ENCODE assay signal across 7 cellular contexts in genomic region chr19:49117677-49118564, GRCh38. TPM values are rescaled to one million over a fixed set of nuclear protein-coding genes. Genes with fewer than 3 reads are reported as not detected.
DNase-seq lines count a peak whose midpoint lies in the region; ATAC-seq, FAIRE-seq and TF ChIP-seq lines count a peak whose summit lies in the region.
"Had no signal": no experiment of that assay in that cellular context is flagged by ENCODE, and none has a peak within 500 bp of the region (broad histone marks: within the 10 kb centered on the region; RNA-seq: fewer than 3 reads in every experiment).

No MANE protein-coding gene starts in this region.

- no peaks in the 10 kb centered on the region for H3K9me3 Mint-ChIP-seq in natural killer cell

- peak overlapping the region; percentile 93 to 96 for H3K27ac Mint-ChIP-seq in natural killer cell

- no peak for TF ChIP-seq POLR2A in body of pancreas (IDR thresholded peaks at IDR 0.05)
- TF ChIP-seq POLR2A in GM12892 (IDR thresholded peaks at IDR 0.05; ENCODE audit: low read depth, low read length), result no peak

- H3K4me3 ChIP-seq in GM12875 (ENCODE audit: low read depth, low read length), result peak overlapping the region; percentile 71
- H3K4me3 ChIP-seq in body of pancreas, result no peak overlapping the region

- DNase-seq in body of pancreas, result no peak
- no peak for DNase-seq in natural killer cell
- DNase-seq in GM12892 (ENCODE audit: insufficient read length), result no peak

- H3K9me3 ChIP-seq in body of pancreas, result no peaks in the 10 kb centered on the region

- H3K36me3 ChIP-seq in body of pancreas (replicated peaks in 1 of 2; ENCODE audit: insufficient read depth in 1 of 2, low read depth in 2 of 2), result no peaks in the 10 kb centered on the region

- peak overlapping the region; percentile 97 to 100 (median 99) for H3K27ac ChIP-seq in body of pancreas

- ATAC-seq in body of pancreas (no peak), natural killer cell (no peak), HG03097 (IDR thresholded peaks at IDR 0.05; ENCODE audit: low FRiP score, unreplicated experiment) (no peak), GM21515 (IDR thresholded peaks at IDR 0.05; ENCODE audit: unreplicated experiment) (no peak)

- FAIRE-seq in GM12892 (lab: Jason Lieb, UNC), result no peak
- FAIRE-seq: endometrium had no signal

- no peaks in the 10 kb centered on the region for H3K36me3 Mint-ChIP-seq in natural killer cell

- TF ChIP-seq CTCF in GM12875 (IDR thresholded peaks at IDR 0.05; ENCODE audit: borderline replicate concordance, insufficient read depth, low read depth, low read length) (no peak), body of pancreas (IDR thresholded peaks at IDR 0.05) (no peak), natural killer cell (IDR thresholded peaks at IDR 0.05) (no peak)

- intact Hi-C loops in body of pancreas (cut with DNase I) (no loop called here), natural killer cell (cut with micrococcal nuclease) (no loop called here)

- peaks cover 36% of the 10 kb centered on the region for H3K4me1 ChIP-seq in body of pancreas

- H3K4me3 Mint-ChIP-seq in natural killer cell, result peak overlapping the region; percentile 88

- H3K4me1 Mint-ChIP-seq in natural killer cell, result peaks cover 24 to 60% of the 10 kb centered on the region in 2 donors

- H3K27me3 ChIP-seq in body of pancreas, result no peaks in the 10 kb centered on the region

- peaks cover 0 to 8% of the 10 kb centered on the region in 2 donors for H3K27me3 Mint-ChIP-seq in natural killer cell (ENCODE audit: low read depth in 2 of 2)

- 50 to 60% methylated on average over 21 to 24 of the region's 26 CpGs for WGBS in body of pancreas, 2 donors

RNA-seq across cellular contexts. Expression of gene C19orf73, which starts 1.0 kb away (rescaled TPM):
- 1 to 10 TPM in 1 of 2 donors, not detected in 1; 2.3 TPM for total RNA-seq in body of pancreas
- total RNA-seq in natural killer cell, result 1 to 10 TPM; 2.3 to 2.7 (median 2.7) TPM
- not detected for polyA plus RNA-seq in GM12892 (2012; ENCODE audit: missing spikeins)

RNA-seq across cellular contexts. Expression of gene PPFIA3, which starts 1.4 kb away (rescaled TPM):
- total RNA-seq in body of pancreas (10 to 100 TPM in 1 of 2 donors, 1 to 10 TPM in 1; 6.7 to 15.2 TPM), natural killer cell (1 to 10 TPM; 5.3 to 5.5 (median 5.3) TPM)
- polyA plus RNA-seq in GM12892 (2012; ENCODE audit: missing spikeins), result 1.1 TPM

RNA-seq across cellular contexts. Expression of gene LIN7B, which starts 3.8 kb away (rescaled TPM):
- 10 to 100 TPM in 1 of 2 donors, 1 to 10 TPM in 1; 8.3 to 24.1 TPM for total RNA-seq in body of pancreas
- total RNA-seq in natural killer cell, result 1 to 10 TPM; 6.2 to 8.8 (median 6.5) TPM
- polyA plus RNA-seq in GM12892 (2012; ENCODE audit: missing spikeins), result 0.61 TPM

RNA-seq across cellular contexts. Expression of gene SNRNP70, which starts 32.7 kb away (rescaled TPM):
- total RNA-seq in body of pancreas (100 to 1,000 TPM; 199 to 588 TPM), natural killer cell (100 to 1,000 TPM; 244 to 312 (median 299) TPM)
- 108 TPM for polyA plus RNA-seq in GM12892 (2012; ENCODE audit: missing spikeins)

RNA-seq across cellular contexts. Expression of gene HRC, which starts 37.3 kb away (rescaled TPM):
- total RNA-seq in body of pancreas (1 to 10 TPM; 2.1 to 4.3 TPM), natural killer cell (not detected)
- polyA plus RNA-seq in GM12892 (2012; ENCODE audit: missing spikeins), result not detected
